In genomic region chr11:12749442-12749841, GRCh38 we compare ENCODE assay signal across 18 cellular contexts.
"Had no signal": no experiment of that assay in that cellular context is flagged by ENCODE, and none has a peak within 500 bp of the region (broad histone marks: within the 10 kb centered on the region; RNA-seq: fewer than 3 reads in every experiment).

No MANE protein-coding gene starts in this region.

- H3K9ac ChIP-seq: parathyroid adenoma had no signal

- H3K4me3 ChIP-seq: coronary artery, gastroesophageal sphincter, heart right ventricle, left lung, spleen had no signal

- DNase-seq: activated CD4-positive, alpha-beta T cell treated with anti-CD3 and anti-CD28 coated beads, Interleukin-2, amount 10 ng/mL, durations not matched to agents 7 days and 5 days; activated CD8-positive, alpha-beta T cell treated with anti-CD3 and anti-CD28 coated beads, Interleukin-2, amount 10 ng/mL, durations not matched to agents 7 days and 5 days; activated naive CD4-positive, alpha-beta T cell treated with anti-CD3 and anti-CD28 coated beads, Interleukin-2, amount 10 ng/mL, durations not matched to agents 7 days and 5 days; activated naive CD8-positive, alpha-beta T cell treated with anti-CD3 and anti-CD28 coated beads, Interleukin-2, amount 50 U/mL, for 24 hours; activated T-cell treated with anti-CD3 and anti-CD28 coated beads, Interleukin-2, amount 50 U/mL, for 24 hours; anterior cingulate cortex; brain microvascular endothelial cell; heart right ventricle; left lung; mammary epithelial cell; naive thymus-derived CD4-positive, alpha-beta T cell; spleen; stimulated activated CD4-positive, alpha-beta T cell treated with anti-CD3 and anti-CD28 coated beads, Interleukin-4, amount 100 ng/mL, for 4 hours; stimulated activated naive B cell treated with anti-CD40 and anti-IgM and Interleukin-4, amounts not matched to agents 10 μg/mL and 1 μg/mL and 100 μg/mL, for 72 hours had no signal

- H3K4me3 Mint-ChIP-seq: activated CD4-positive, alpha-beta T cell treated with anti-CD3 and anti-CD28 coated beads, Interleukin-2, amount 10 ng/mL, durations not matched to agents 7 days and 5 days; activated CD8-positive, alpha-beta T cell treated with anti-CD3 and anti-CD28 coated beads, Interleukin-2, amount 10 ng/mL, durations not matched to agents 7 days and 5 days; activated naive CD4-positive, alpha-beta T cell treated with anti-CD3 and anti-CD28 coated beads, Interleukin-2, amount 10 ng/mL, durations not matched to agents 7 days and 5 days; activated naive CD8-positive, alpha-beta T cell treated with anti-CD3 and anti-CD28 coated beads, Interleukin-2, amount 50 U/mL, for 24 hours; activated T-cell treated with anti-CD3 and anti-CD28 coated beads, Interleukin-2, amount 50 U/mL, for 24 hours; naive thymus-derived CD4-positive, alpha-beta T cell; stimulated activated naive B cell treated with anti-CD40 and anti-IgM and Interleukin-4, amounts not matched to agents 10 μg/mL and 1 μg/mL and 100 μg/mL, for 72 hours had no signal

- H3K27ac ChIP-seq: brain microvascular endothelial cell, coronary artery, gastroesophageal sphincter, heart right ventricle, left lung, parathyroid adenoma, spleen had no signal

- H3K4me1 Mint-ChIP-seq: activated CD4-positive, alpha-beta T cell treated with anti-CD3 and anti-CD28 coated beads, Interleukin-2, amount 10 ng/mL, durations not matched to agents 7 days and 5 days; activated naive CD4-positive, alpha-beta T cell treated with anti-CD3 and anti-CD28 coated beads, Interleukin-2, amount 10 ng/mL, durations not matched to agents 7 days and 5 days; activated naive CD8-positive, alpha-beta T cell treated with anti-CD3 and anti-CD28 coated beads, Interleukin-2, amount 50 U/mL, for 24 hours; naive thymus-derived CD4-positive, alpha-beta T cell; stimulated activated naive B cell treated with anti-CD40 and anti-IgM and Interleukin-4, amounts not matched to agents 10 μg/mL and 1 μg/mL and 100 μg/mL, for 72 hours had no signal

- H3K27ac Mint-ChIP-seq: activated CD4-positive, alpha-beta T cell treated with anti-CD3 and anti-CD28 coated beads, Interleukin-2, amount 10 ng/mL, durations not matched to agents 7 days and 5 days; activated CD8-positive, alpha-beta T cell treated with anti-CD3 and anti-CD28 coated beads, Interleukin-2, amount 10 ng/mL, durations not matched to agents 7 days and 5 days; activated naive CD4-positive, alpha-beta T cell treated with anti-CD3 and anti-CD28 coated beads, Interleukin-2, amount 10 ng/mL, durations not matched to agents 7 days and 5 days; activated naive CD8-positive, alpha-beta T cell treated with anti-CD3 and anti-CD28 coated beads, Interleukin-2, amount 50 U/mL, for 24 hours; activated T-cell treated with anti-CD3 and anti-CD28 coated beads, Interleukin-2, amount 50 U/mL, for 24 hours; naive thymus-derived CD4-positive, alpha-beta T cell; stimulated activated naive B cell treated with anti-CD40 and anti-IgM and Interleukin-4, amounts not matched to agents 10 μg/mL and 1 μg/mL and 100 μg/mL, for 72 hours had no signal

- ATAC-seq: activated CD4-positive, CD25-positive, alpha-beta regulatory T cell treated with anti-CD3 and anti-CD28 coated beads, Interleukin-2, amount 50 U/mL, for 24 hours; activated CD8-positive, alpha-beta T cell treated with anti-CD3 and anti-CD28 coated beads, Interleukin-2, amount 10 ng/mL, durations not matched to agents 7 days and 5 days; activated naive CD8-positive, alpha-beta T cell treated with anti-CD3 and anti-CD28 coated beads, Interleukin-2, amount 50 U/mL, for 24 hours; gastroesophageal sphincter; heart right ventricle; left lung; naive thymus-derived CD4-positive, alpha-beta T cell; stimulated activated naive B cell treated with anti-CD40 and anti-IgM and Interleukin-4, amounts not matched to agents 10 μg/mL and 1 μg/mL and 100 μg/mL, for 72 hours had no signal

- H3K27me3 ChIP-seq: brain microvascular endothelial cell, gastroesophageal sphincter, heart right ventricle, left lung, spleen had no signal

- H3K36me3 ChIP-seq: brain microvascular endothelial cell, gastroesophageal sphincter, heart right ventricle, left lung, spleen had no signal

- H3K9me3 Mint-ChIP-seq: activated CD4-positive, alpha-beta T cell treated with anti-CD3 and anti-CD28 coated beads, Interleukin-2, amount 10 ng/mL, durations not matched to agents 7 days and 5 days; activated naive CD4-positive, alpha-beta T cell treated with anti-CD3 and anti-CD28 coated beads, Interleukin-2, amount 10 ng/mL, durations not matched to agents 7 days and 5 days; activated naive CD8-positive, alpha-beta T cell treated with anti-CD3 and anti-CD28 coated beads, Interleukin-2, amount 50 U/mL, for 24 hours; activated T-cell treated with anti-CD3 and anti-CD28 coated beads, Interleukin-2, amount 50 U/mL, for 24 hours; stimulated activated naive B cell treated with anti-CD40 and anti-IgM and Interleukin-4, amounts not matched to agents 10 μg/mL and 1 μg/mL and 100 μg/mL, for 72 hours had no signal

- H3K36me3 Mint-ChIP-seq: activated naive CD4-positive, alpha-beta T cell treated with anti-CD3 and anti-CD28 coated beads, Interleukin-2, amount 10 ng/mL, durations not matched to agents 7 days and 5 days; naive thymus-derived CD4-positive, alpha-beta T cell; stimulated activated naive B cell treated with anti-CD40 and anti-IgM and Interleukin-4, amounts not matched to agents 10 μg/mL and 1 μg/mL and 100 μg/mL, for 72 hours had no signal

- H2AFZ ChIP-seq: parathyroid adenoma had no signal

- H3K9me3 ChIP-seq: gastroesophageal sphincter, heart right ventricle, left lung, spleen had no signal
